Comparison of ENCODE assay signal across 8 cellular contexts in genomic region chr11:14359573-14360031, GRCh38. TPM values are rescaled to one million over a fixed set of nuclear protein-coding genes. Genes with fewer than 3 reads are reported as not detected.
DNase-seq lines count a peak whose midpoint lies in the region; ATAC-seq and TF ChIP-seq lines count a peak whose summit lies in the region.

No MANE protein-coding gene starts in this region.

- TF ChIP-seq CTCF in type B pancreatic cell (conservative IDR thresholded peaks at IDR 0.05) (no peak), adrenal gland (IDR thresholded peaks at IDR 0.05) (no peak)

- no peak for TF ChIP-seq POLR2A in adrenal gland (IDR thresholded peaks at IDR 0.05)

- H3K27me3 Mint-ChIP-seq in activated naive CD8-positive, alpha-beta T cell treated with anti-CD3 and anti-CD28 coated beads, Interleukin-2, amount 10 ng/mL, durations not matched to agents 7 days and 5 days, result peaks cover 2% of the 10 kb centered on the region
- peaks cover 12% of the 10 kb centered on the region for H3K27me3 Mint-ChIP-seq in type B pancreatic cell

- H3K36me3 Mint-ChIP-seq in activated naive CD8-positive, alpha-beta T cell treated with anti-CD3 and anti-CD28 coated beads, Interleukin-2, amount 10 ng/mL, durations not matched to agents 7 days and 5 days, result peaks cover 19% of the 10 kb centered on the region
- H3K36me3 Mint-ChIP-seq in type B pancreatic cell, result no peaks in the 10 kb centered on the region

- DNase-seq in Right ventricle myocardium superior (no peak), Right ventricle myocardium inferior (ENCODE audit: missing footprints) (no peak), kidney tubule cell (ENCODE audit: low spot score) (peak; percentile 60), type B pancreatic cell (ENCODE audit: extremely low spot score, unreplicated experiment) (no peak), cerebellar nuclear complex (lab: John Stamatoyannopoulos, UW) (no peak), adrenal gland (no peak)
- DNase-seq in activated naive CD8-positive, alpha-beta T cell treated with anti-CD3 and anti-CD28 coated beads, Interleukin-2, amount 10 ng/mL, durations not matched to agents 7 days and 5 days, result no peak

- ATAC-seq in Right ventricle myocardium superior (ENCODE audit: poor library complexity) (peak; percentile 2), Right ventricle myocardium inferior (no peak), HG03280 (IDR thresholded peaks at IDR 0.05; ENCODE audit: unreplicated experiment) (no peak)
- ATAC-seq in activated naive CD8-positive, alpha-beta T cell treated with anti-CD3 and anti-CD28 coated beads, Interleukin-2, amount 10 ng/mL, durations not matched to agents 7 days and 5 days (ENCODE audit: low read depth), result no peak

- H3K4me1 ChIP-seq in adrenal gland (replicated peaks in 1 of 2), result peaks cover 5 to 9% of the 10 kb centered on the region in 2 donors

- H3K9me3 ChIP-seq in adrenal gland (replicated peaks in 1 of 3), result no peaks in the 10 kb centered on the region

- no peak overlapping the region for H3K27ac ChIP-seq in adrenal gland

- H3K27me3 ChIP-seq in adrenal gland, result no peaks in the 10 kb centered on the region

- no peaks in the 10 kb centered on the region for H3K9me3 Mint-ChIP-seq in activated naive CD8-positive, alpha-beta T cell treated with anti-CD3 and anti-CD28 coated beads, Interleukin-2, amount 10 ng/mL, durations not matched to agents 7 days and 5 days
- no peaks in the 10 kb centered on the region for H3K9me3 Mint-ChIP-seq in type B pancreatic cell

- intact Hi-C loops in Right ventricle myocardium superior (cut with DNase I) (no loop called here), Right ventricle myocardium inferior (cut with DNase I) (loop anchor here (5.0 kb wide), 1 partner anchor 47 kb away; no protein-coding TSS in a partner anchor), adrenal gland (cut with DNase I) (loop anchor here in 1 of 2 donors (10.0 kb wide), 1 partner anchor 55 kb away; no protein-coding TSS in a partner anchor)

- H3K4me1 Mint-ChIP-seq in activated naive CD8-positive, alpha-beta T cell treated with anti-CD3 and anti-CD28 coated beads, Interleukin-2, amount 10 ng/mL, durations not matched to agents 7 days and 5 days, result peaks cover 43% of the 10 kb centered on the region
- peaks cover 15% of the 10 kb centered on the region for H3K4me1 Mint-ChIP-seq in type B pancreatic cell (ENCODE audit: unreplicated experiment)

- POLR2A ChIA-PET in activated naive CD8-positive, alpha-beta T cell treated with anti-CD3 and anti-CD28 coated beads, Interleukin-2, amount 10 ng/mL, durations not matched to agents 7 days and 5 days (lab: Charles Lee), result no interaction called here

- no peaks in the 10 kb centered on the region for H3K36me3 ChIP-seq in adrenal gland (replicated peaks in 1 of 2)

- WGBS in adrenal gland, 4 donors, result 71 to 73% (median 72%) methylated on average over 5 of the region's 5 CpGs

- H3K4me3 ChIP-seq in adrenal gland, result peak overlapping the region in 1 of 4 donors; percentile 96

- H3K4me3 Mint-ChIP-seq in activated naive CD8-positive, alpha-beta T cell treated with anti-CD3 and anti-CD28 coated beads, Interleukin-2, amount 10 ng/mL, durations not matched to agents 7 days and 5 days, result peak overlapping the region; percentile 75
- H3K4me3 Mint-ChIP-seq in type B pancreatic cell, result peak overlapping the region; percentile 85

- peak overlapping the region; percentile 31 for H3K27ac Mint-ChIP-seq in activated naive CD8-positive, alpha-beta T cell treated with anti-CD3 and anti-CD28 coated beads, Interleukin-2, amount 10 ng/mL, durations not matched to agents 7 days and 5 days
- peak overlapping the region; percentile 52 for H3K27ac Mint-ChIP-seq in type B pancreatic cell

RNA-seq across cellular contexts. Expression of gene RRAS2, which starts 0.6 kb away (rescaled TPM):
- total RNA-seq in Right ventricle myocardium superior (26.5 TPM), Right ventricle myocardium inferior (29.9 TPM), type B pancreatic cell (ENCODE audit: low replicate concordance) (36.0 and 41.2 TPM in 2 replicates), adrenal gland (10 to 100 TPM; 19.8 to 59.3 (median 28.6) TPM)
- 10 to 100 TPM; 54.8 to 60.0 TPM for total RNA-seq in activated naive CD8-positive, alpha-beta T cell treated with anti-CD3 and anti-CD28 coated beads, Interleukin-2, amount 10 ng/mL, durations not matched to agents 7 days and 5 days
- polyA plus RNA-seq in adrenal gland, result 10 to 100 TPM in 2 of 3 donors, 1 to 10 TPM in 1; 9.2 to 28.3 (median 10.7) TPM
